Comparison of ENCODE assay signal across 15 cellular contexts in the genomic region with DNA sequence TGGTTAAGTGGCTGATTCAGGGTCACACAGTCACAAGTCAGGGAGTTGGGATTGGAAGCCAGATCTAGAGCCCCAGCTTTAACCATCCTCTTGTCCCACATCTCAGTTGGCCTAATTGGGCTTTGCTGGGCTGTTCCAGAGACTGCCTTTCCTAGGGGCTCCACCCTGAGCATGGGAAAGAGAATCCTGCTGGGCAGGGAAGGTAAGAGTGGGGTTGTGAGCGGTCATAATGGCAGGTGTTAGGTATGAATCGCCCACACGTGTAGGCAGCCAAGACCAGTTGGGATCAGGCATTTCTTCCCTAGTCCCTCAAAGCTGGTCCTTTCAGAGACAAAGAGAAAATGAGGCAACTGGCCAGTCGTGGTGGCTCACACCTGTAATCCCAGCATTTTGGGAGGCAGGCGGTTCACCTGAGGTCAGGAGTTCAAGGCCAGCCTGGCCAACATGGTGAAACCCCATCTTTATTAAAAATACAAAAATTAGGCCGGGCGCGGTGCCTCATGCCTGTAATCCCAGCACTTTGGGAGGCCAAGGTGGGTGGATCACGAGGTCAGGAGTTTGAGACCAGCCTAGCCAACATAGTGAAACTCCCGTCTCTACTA. TPM values are rescaled to one million over a fixed set of nuclear protein-coding genes. Genes with fewer than 3 reads are reported as not detected.
DNase-seq lines count a peak whose midpoint lies in the region; ATAC-seq, FAIRE-seq and TF ChIP-seq lines count a peak whose summit lies in the region.
"Not testable (repeated sequence)": the region's sequence is repeated elsewhere in the genome, so short reads cannot be mapped to it uniquely, and the experiment has no call there.
"Had no signal": no experiment of that assay in that cellular context is flagged by ENCODE, and none has a peak within 500 bp of the region (broad histone marks: within the 10 kb centered on the region; RNA-seq: fewer than 3 reads in every experiment).

No MANE protein-coding gene starts in this region.

- TF ChIP-seq RAD21 in HepG2 (CRISPR knock-in tag; IDR thresholded peaks at IDR 0.05), result not testable (repeated sequence)

- not testable (repeated sequence) for TF ChIP-seq EP300 in HepG2 (IDR thresholded peaks at IDR 0.05; ENCODE audit: low read depth in 2 of 2, low read length in 2 of 2); HepG2 (CRISPR knock-in tag; IDR thresholded peaks at IDR 0.05; ENCODE audit: borderline replicate concordance); suprapubic skin (IDR thresholded peaks at IDR 0.05)

- H3K27me3 ChIP-seq in HUES64 (ENCODE audit: insufficient read depth, low read length), result peaks cover 30% of the 10 kb centered on the region
- H3K27me3 ChIP-seq in fibroblast of lung (ENCODE audit: control insufficient read depth, insufficient read depth, low read length), result peaks cover 37% of the 10 kb centered on the region
- H3K27me3 ChIP-seq in HepG2 (ENCODE audit: control insufficient read depth in 1 of 2, insufficient read depth in 2 of 2, low read length in 2 of 2), result not testable (repeated sequence)
- H3K27me3 ChIP-seq in suprapubic skin, result peaks cover 31% of the 10 kb centered on the region

- BruUV-seq in Calu3 (replicated peaks; lab: Mats Ljungman, UMichigan), result not testable (repeated sequence)
- BruUV-seq in HepG2 (replicated peaks; lab: Mats Ljungman, UMichigan), result TSS peak; percentile 51

- not testable (repeated sequence) for H3K27ac Mint-ChIP-seq in Calu3 (ENCODE audit: unreplicated experiment); activated B cell treated with CpG ODN at 0.5 μM for 24 hours; central memory CD8-positive, alpha-beta T cell (ENCODE audit: low read depth); nephron progenitor cell

- not testable (repeated sequence) for FAIRE-seq in HepG2 (lab: Jason Lieb, UNC)

- TF ChIP-seq POLR2A in HepG2 (IDR thresholded peaks at IDR 0.05; ENCODE audit: insufficient read depth in 1 of 2, low read depth in 2 of 2, low read length in 2 of 2); suprapubic skin (IDR thresholded peaks at IDR 0.05): not testable (repeated sequence)

- H3K36me3 ChIP-seq in HUES64 (ENCODE audit: insufficient read depth, low read length); fibroblast of lung (ENCODE audit: control insufficient read depth, insufficient read depth, low read length); HepG2 (replicated peaks in 1 of 2; ENCODE audit: control insufficient read depth in 1 of 2, insufficient read depth in 2 of 2, low read length in 2 of 2); suprapubic skin: not testable (repeated sequence)

- H3K9ac ChIP-seq in HUES64 (ENCODE audit: low read depth, low read length) (peak overlapping the region; percentile 66), HepG2 (ENCODE audit: insufficient read depth, low read depth, low read length) (peak overlapping the region; percentile 90)
- not testable (repeated sequence) for H3K9ac ChIP-seq in fibroblast of lung (ENCODE audit: insufficient read depth, low read length)

- POLR2A ChIA-PET in activated B cell treated with CpG ODN at 0.5 μM for 24 hours (lab: Charles Lee), result not testable (repeated sequence)
- POLR2A ChIA-PET in HepG2 (lab: Yijun Ruan, JAX), result interaction anchor here (1.2 to 8.5 kb wide), 4 partner anchors 12 to 88 kb away, joined by 4 to 189 read pairs (median 6); partner anchors contain the start of genes CCT3, SMG5 and TSACC

- WGBS in HUES64, result 90% methylated on average over 9 of the region's 10 CpGs
- WGBS in HepG2 (ENCODE audit: low lambda C conversion rate), result 4% methylated on average over 10 of the region's 10 CpGs
- 95% methylated on average over 10 of the region's 10 CpGs for WGBS in suprapubic skin

- in situ Hi-C loops in HepG2 (cut with HindIII; ENCODE audit: extremely low pct_ligation_motif_present, low pct_unique_long_range_greater_than_20kb), result not testable (repeated sequence)

- peak overlapping the region; percentile 60 for H3K4me3 ChIP-seq in HUES64 (ENCODE audit: low read length)
- H3K4me3 ChIP-seq in fibroblast of lung (replicated peaks in 1 of 4; ENCODE audit: control extremely low read depth in 1 of 4, insufficient read depth in 1 of 4, low read depth in 3 of 4, low read length in 4 of 4), result not testable (repeated sequence)
- H3K4me3 ChIP-seq in HepG2 (replicated peaks in 1 of 3; ENCODE audit: insufficient read depth in 1 of 3, low read depth in 2 of 3, low read length in 3 of 3), result peak overlapping the region; percentile 70 to 91 (median 90)
- H3K4me3 ChIP-seq in suprapubic skin, result peak overlapping the region; percentile 51

- not testable (repeated sequence) for H2AFZ ChIP-seq in fibroblast of lung (ENCODE audit: low read length); HepG2 (ENCODE audit: low read length)

- not testable (repeated sequence) for H3K9me3 ChIP-seq in HUES64 (ENCODE audit: insufficient read depth, low read depth, low read length); fibroblast of lung (ENCODE audit: control insufficient read depth, insufficient read depth, low read depth, low read length); HepG2 (ENCODE audit: low read length); suprapubic skin

- not testable (repeated sequence) for H3K27ac ChIP-seq in HUES64 (ENCODE audit: low read depth, low read length); fibroblast of lung (ENCODE audit: insufficient read depth, low read length); suprapubic skin
- peak overlapping the region; percentile 98 for H3K27ac ChIP-seq in HepG2 (ENCODE audit: extremely low read length, insufficient read depth, low read length)

- CTCF ChIA-PET in Calu3 (lab: Charles Lee) (interaction anchor here (0.6 to 1.1 kb wide), 2 partner anchors 16 to 217 kb away, joined by 4 to 7 read pairs; no protein-coding TSS in a partner anchor), HepG2 (lab: Yijun Ruan, JAX; ENCODE audit: low intra/inter-chr PET ratio, low total read pairs) (interaction anchor here (1.2 kb wide), 1 partner anchor 13 kb away, joined by 3 read pairs; no protein-coding TSS in a partner anchor)
- CTCF ChIA-PET in activated B cell treated with CpG ODN at 0.5 μM for 24 hours (lab: Charles Lee), result not testable (repeated sequence)

- intact Hi-C loops in Calu3 (cut with micrococcal nuclease; ENCODE audit: unreplicated experiment); activated B cell treated with CpG ODN at 0.5 μM for 24 hours (cut with micrococcal nuclease): not testable (repeated sequence)
- intact Hi-C loops in HepG2 (cut with micrococcal nuclease; ENCODE audit: unreplicated experiment), result loop anchor here (5.0 kb wide), 1 partner anchor 32 kb away; the partner anchor contains the start of genes CCT3 and TSACC

- TF ChIP-seq CTCF in Calu3 (IDR thresholded peaks at IDR 0.05; ENCODE audit: unreplicated experiment); activated B cell treated with CpG ODN at 0.5 μM for 24 hours (IDR thresholded peaks at IDR 0.05); fibroblast of lung (conservative IDR thresholded peaks at IDR 0.05 in 1 of 2, IDR thresholded peaks at IDR 0.05 in 1 of 2; ENCODE audit: low read depth in 1 of 2, low read length in 2 of 2); HepG2 (CRISPR knock-in tag; IDR thresholded peaks at IDR 0.05); nephron progenitor cell (IDR thresholded peaks at IDR 0.05); suprapubic skin (IDR thresholded peaks at IDR 0.05): not testable (repeated sequence)

- H3K36me3 Mint-ChIP-seq in Calu3 (ENCODE audit: insufficient read depth, unreplicated experiment); activated B cell treated with CpG ODN at 0.5 μM for 24 hours (ENCODE audit: low read depth); central memory CD8-positive, alpha-beta T cell (ENCODE audit: insufficient read depth); nephron progenitor cell (ENCODE audit: low read depth): not testable (repeated sequence)

- H3K79me2 ChIP-seq in fibroblast of lung (ENCODE audit: control insufficient read depth, insufficient read depth, low read length), result not testable (repeated sequence)
- peaks cover 39% of the 10 kb centered on the region for H3K79me2 ChIP-seq in HepG2 (ENCODE audit: insufficient read depth, low read length)

- not testable (repeated sequence) for H3K4me1 Mint-ChIP-seq in Calu3 (ENCODE audit: low read depth, unreplicated experiment); activated B cell treated with CpG ODN at 0.5 μM for 24 hours; central memory CD8-positive, alpha-beta T cell
- H3K4me1 Mint-ChIP-seq in nephron progenitor cell, result peaks cover 13% of the 10 kb centered on the region

- not testable (repeated sequence) for ATAC-seq in activated B cell treated with CpG ODN at 0.5 μM for 24 hours (ENCODE audit: low read depth); central memory CD8-positive, alpha-beta T cell (replicated peaks; ENCODE audit: extremely low read depth, poor library complexity, severe bottlenecking); HepG2

- peak overlapping the region; percentile 84 for H3K4me3 Mint-ChIP-seq in Calu3 (ENCODE audit: low read depth, unreplicated experiment)
- H3K4me3 Mint-ChIP-seq in activated B cell treated with CpG ODN at 0.5 μM for 24 hours, result peak overlapping the region; percentile 63
- peak overlapping the region; percentile 48 for H3K4me3 Mint-ChIP-seq in central memory CD8-positive, alpha-beta T cell
- H3K4me3 Mint-ChIP-seq in nephron progenitor cell, result peak overlapping the region; percentile 68

- not testable (repeated sequence) for DNase-seq in Calu3; activated B cell treated with CpG ODN at 0.5 μM for 24 hours; central memory CD8-positive, alpha-beta T cell (ENCODE audit: low spot score in 2 of 2); fibroblast of lung (ENCODE audit: low read depth in 2 of 2); HepG2 (ENCODE audit: low spot score); nephron progenitor cell; suprapubic skin (ENCODE audit: low spot score in 2 of 2)

- H3K4me2 ChIP-seq in fibroblast of lung (ENCODE audit: extremely low read depth, insufficient read depth, low read length) (peak overlapping the region; percentile 77), HepG2 (ENCODE audit: low read depth, low read length) (peak overlapping the region; percentile 98)

- H3K4me1 ChIP-seq in HUES64 (ENCODE audit: insufficient read depth, low read length); fibroblast of lung (ENCODE audit: control insufficient read depth, extremely low read depth, insufficient read depth, low read length): not testable (repeated sequence)
- peaks cover 88% of the 10 kb centered on the region for H3K4me1 ChIP-seq in HepG2 (ENCODE audit: insufficient read depth, low read length)
- H3K4me1 ChIP-seq in suprapubic skin, result peaks cover 14% of the 10 kb centered on the region

- not testable (repeated sequence) for H4K20me1 ChIP-seq in fibroblast of lung (ENCODE audit: control insufficient read depth, extremely low read depth, insufficient read depth, low read length); HepG2 (ENCODE audit: insufficient read depth, low read length)

- H3K27me3 Mint-ChIP-seq in Calu3 (ENCODE audit: unreplicated experiment), result peaks cover 52% of the 10 kb centered on the region
- peaks cover 40% of the 10 kb centered on the region for H3K27me3 Mint-ChIP-seq in activated B cell treated with CpG ODN at 0.5 μM for 24 hours
- H3K27me3 Mint-ChIP-seq in central memory CD8-positive, alpha-beta T cell, result peaks cover 67% of the 10 kb centered on the region
- peaks cover 84% of the 10 kb centered on the region for H3K27me3 Mint-ChIP-seq in nephron progenitor cell (ENCODE audit: low read depth, poor library complexity)

- H3K9me3 Mint-ChIP-seq in Calu3 (ENCODE audit: low read depth, unreplicated experiment); activated B cell treated with CpG ODN at 0.5 μM for 24 hours; central memory CD8-positive, alpha-beta T cell; nephron progenitor cell: not testable (repeated sequence)

RNA-seq across cellular contexts. Expression of gene RHBG, which starts 0.8 kb away (rescaled TPM):
- total RNA-seq in Calu3 (2022) (0.26 and 0.42 TPM in 2 replicates), activated B cell treated with CpG ODN at 0.5 μM for 24 hours (not detected in 2 replicates), fibroblast of lung (not detected in 2 replicates), HepG2 (2016; rRNA removed; fragmentation: Illumina TruSeq; extraction: Trizol) (19.9 and 73.5 TPM in 2 replicates), suprapubic skin (10 to 100 TPM in 1 of 4 donors, 1 to 10 TPM in 3; 7.4 to 14.8 (median 8.1) TPM)
- polyA plus RNA-seq in HUES64 (2013, experiment 1 of 2), result 0.35 TPM
- polyA plus RNA-seq in HUES64 (2013, experiment 2 of 2), result 0.70 TPM
- polyA plus RNA-seq in fibroblast of lung (not detected in 2 replicates), HepG2 (2011; rRNA removed) (61.8 and 90.0 TPM in 2 replicates)
- polyA plus RNA-seq in fibroblast of lung (2012), result not detected in 2 replicates
- polyA minus RNA-seq in fibroblast of lung (ENCODE audit: low replicate concordance), result not detected in 2 replicates
- 27.1 and 27.2 TPM in 2 replicates for total RNA-seq in HepG2 (2016; cell fraction: cytosol; rRNA removed; fragmentation: Illumina TruSeq; extraction: Trizol; ENCODE audit: low read depth)
- 19.0 and 70.7 TPM in 2 replicates for total RNA-seq in HepG2 (2016; cell fraction: insoluble cytoplasmic fraction; rRNA removed; fragmentation: Illumina TruSeq; extraction: Trizol)
- 28.4 and 29.7 TPM in 2 replicates for total RNA-seq in HepG2 (2016; cell fraction: membrane; rRNA removed; fragmentation: Illumina TruSeq; extraction: Trizol)
- 120 and 140 TPM in 2 replicates for total RNA-seq in HepG2 (2016; cell fraction: nucleus; rRNA removed; fragmentation: Illumina TruSeq; extraction: Trizol)
- 15.8 and 22.5 TPM in 2 replicates for polyA plus RNA-seq in HepG2 (2011; cell fraction: cytosol; rRNA removed)
- 518 and 570 TPM in 2 replicates for polyA plus RNA-seq in HepG2 (2011; cell fraction: nucleus; rRNA removed)
- 48.2 and 62.5 TPM in 2 replicates for polyA plus RNA-seq in HepG2 (2012)
- polyA plus RNA-seq in HepG2 (2016; cell fraction: cytosol; fragmentation: Illumina TruSeq; extraction: Trizol; ENCODE audit: low read depth), result 19.4 and 21.4 TPM in 2 replicates
- polyA plus RNA-seq in HepG2 (2016; cell fraction: insoluble cytoplasmic fraction; fragmentation: Illumina TruSeq; extraction: Trizol; ENCODE audit: low read depth), result 25.1 and 33.6 TPM in 2 replicates
- 30.5 and 32.9 TPM in 2 replicates for polyA plus RNA-seq in HepG2 (2016; cell fraction: membrane; fragmentation: Illumina TruSeq; extraction: Trizol; ENCODE audit: low read depth)
- 499 and 532 TPM in 2 replicates for polyA plus RNA-seq in HepG2 (2016; cell fraction: nucleus; fragmentation: Illumina TruSeq; extraction: Trizol; ENCODE audit: insufficient read depth, low read depth)
- polyA minus RNA-seq in HepG2 (2011; rRNA and poly(A)+ RNA removed; ENCODE audit: low replicate concordance), result 63.5 TPM in 1 of 2 replicates, not detected in the other
- 7.9 and 12.7 TPM in 2 replicates for polyA minus RNA-seq in HepG2 (2011; cell fraction: cytosol; rRNA and poly(A)+ RNA removed)
- 124 and 143 TPM in 2 replicates for polyA minus RNA-seq in HepG2 (2011; cell fraction: nucleus; rRNA and poly(A)+ RNA removed)
- total RNA-seq: activated CD8-positive, alpha-beta memory T cell treated with anti-CD3 and anti-CD28 coated beads for 36 hours; activated T-cell treated with anti-CD3 and anti-CD28 coated beads, Interleukin-2, amount 50 U/mL, for 4 hours; CD4-positive, CD25-positive, alpha-beta regulatory T cell; occipital lobe; right atrium auricular region; SJSA1 had no signal
- polyA plus RNA-seq: CD4-positive, CD25-positive, alpha-beta regulatory T cell had no signal

RNA-seq across cellular contexts. Expression of gene TSACC, which starts 31.5 kb away (rescaled TPM):
- total RNA-seq in Calu3 (2022) (1.4 and 2.0 TPM in 2 replicates), activated B cell treated with CpG ODN at 0.5 μM for 24 hours (0.44 TPM in 1 of 2 replicates, not detected in the other), fibroblast of lung (0.50 TPM in 1 of 2 replicates, not detected in the other), HepG2 (2016; rRNA removed; fragmentation: Illumina TruSeq; extraction: Trizol) (1.6 and 2.6 TPM in 2 replicates), suprapubic skin (not detected)
- 2.0 TPM for polyA plus RNA-seq in HUES64 (2013, experiment 1 of 2)
- 2.3 TPM for polyA plus RNA-seq in HUES64 (2013, experiment 2 of 2)
- polyA plus RNA-seq in fibroblast of lung (0.50 and 0.54 TPM in 2 replicates), HepG2 (2011; rRNA removed) (1.5 and 1.6 TPM in 2 replicates)
- 0.48 and 0.61 TPM in 2 replicates for polyA plus RNA-seq in fibroblast of lung (2012)
- not detected in 2 replicates for polyA minus RNA-seq in fibroblast of lung (ENCODE audit: low replicate concordance)
- total RNA-seq in HepG2 (2016; cell fraction: cytosol; rRNA removed; fragmentation: Illumina TruSeq; extraction: Trizol; ENCODE audit: low read depth), result 3.1 and 3.2 TPM in 2 replicates
- 1.7 and 2.4 TPM in 2 replicates for total RNA-seq in HepG2 (2016; cell fraction: insoluble cytoplasmic fraction; rRNA removed; fragmentation: Illumina TruSeq; extraction: Trizol)
- 1.8 and 4.6 TPM in 2 replicates for total RNA-seq in HepG2 (2016; cell fraction: membrane; rRNA removed; fragmentation: Illumina TruSeq; extraction: Trizol)
- total RNA-seq in HepG2 (2016; cell fraction: nucleus; rRNA removed; fragmentation: Illumina TruSeq; extraction: Trizol), result 1.3 and 1.8 TPM in 2 replicates
- polyA plus RNA-seq in HepG2 (2011; cell fraction: cytosol; rRNA removed), result 2.1 and 3.4 TPM in 2 replicates
- 0.64 and 1.1 TPM in 2 replicates for polyA plus RNA-seq in HepG2 (2011; cell fraction: nucleus; rRNA removed)
- 1.0 and 1.6 TPM in 2 replicates for polyA plus RNA-seq in HepG2 (2012)
- polyA plus RNA-seq in HepG2 (2016; cell fraction: cytosol; fragmentation: Illumina TruSeq; extraction: Trizol; ENCODE audit: low read depth), result 3.0 and 3.7 TPM in 2 replicates
- 2.9 and 3.8 TPM in 2 replicates for polyA plus RNA-seq in HepG2 (2016; cell fraction: insoluble cytoplasmic fraction; fragmentation: Illumina TruSeq; extraction: Trizol; ENCODE audit: low read depth)
- polyA plus RNA-seq in HepG2 (2016; cell fraction: membrane; fragmentation: Illumina TruSeq; extraction: Trizol; ENCODE audit: low read depth), result 3.6 and 4.2 TPM in 2 replicates
- 1.3 TPM in 1 of 2 replicates, not detected in the other for polyA plus RNA-seq in HepG2 (2016; cell fraction: nucleus; fragmentation: Illumina TruSeq; extraction: Trizol; ENCODE audit: insufficient read depth, low read depth)
- polyA minus RNA-seq in HepG2 (2011; rRNA and poly(A)+ RNA removed; ENCODE audit: low replicate concordance), result 0.88 and 2.1 TPM in 2 replicates
- polyA minus RNA-seq in HepG2 (2011; cell fraction: cytosol; rRNA and poly(A)+ RNA removed), result not detected in 2 replicates
- 1.3 TPM in 1 of 2 replicates, not detected in the other for polyA minus RNA-seq in HepG2 (2011; cell fraction: nucleus; rRNA and poly(A)+ RNA removed)
- total RNA-seq: bronchial epithelial cell; CD4-positive, CD25-positive, alpha-beta regulatory T cell; occipital lobe; right atrium auricular region; SJSA1 had no signal

RNA-seq across cellular contexts. Expression of gene CCT3, which starts 31.7 kb away (rescaled TPM):
- total RNA-seq in Calu3 (2022), result 554 and 598 TPM in 2 replicates
- polyA plus RNA-seq in HUES64 (2013, experiment 1 of 2), result 366 TPM
- polyA plus RNA-seq in HUES64 (2013, experiment 2 of 2), result 331 TPM
- 255 and 260 TPM in 2 replicates for total RNA-seq in activated B cell treated with CpG ODN at 0.5 μM for 24 hours
- 391 and 397 TPM in 2 replicates for total RNA-seq in fibroblast of lung
- 251 and 407 TPM in 2 replicates for polyA plus RNA-seq in fibroblast of lung
- 173 and 269 TPM in 2 replicates for polyA plus RNA-seq in fibroblast of lung (2012)
- 108 and 132 TPM in 2 replicates for polyA minus RNA-seq in fibroblast of lung (ENCODE audit: low replicate concordance)
- 615 and 870 TPM in 2 replicates for total RNA-seq in HepG2 (2016; rRNA removed; fragmentation: Illumina TruSeq; extraction: Trizol)
- total RNA-seq in HepG2 (2016; cell fraction: cytosol; rRNA removed; fragmentation: Illumina TruSeq; extraction: Trizol; ENCODE audit: low read depth), result 207 and 214 TPM in 2 replicates
- 624 and 897 TPM in 2 replicates for total RNA-seq in HepG2 (2016; cell fraction: insoluble cytoplasmic fraction; rRNA removed; fragmentation: Illumina TruSeq; extraction: Trizol)
- total RNA-seq in HepG2 (2016; cell fraction: membrane; rRNA removed; fragmentation: Illumina TruSeq; extraction: Trizol), result 301 and 320 TPM in 2 replicates
- 255 and 260 TPM in 2 replicates for total RNA-seq in HepG2 (2016; cell fraction: nucleus; rRNA removed; fragmentation: Illumina TruSeq; extraction: Trizol)
- polyA plus RNA-seq in HepG2 (2011; rRNA removed), result 301 and 319 TPM in 2 replicates
- polyA plus RNA-seq in HepG2 (2011; cell fraction: cytosol; rRNA removed), result 366 and 378 TPM in 2 replicates
- 96.9 and 114 TPM in 2 replicates for polyA plus RNA-seq in HepG2 (2011; cell fraction: nucleus; rRNA removed)
- polyA plus RNA-seq in HepG2 (2012), result 221 and 275 TPM in 2 replicates
- polyA plus RNA-seq in HepG2 (2016; cell fraction: cytosol; fragmentation: Illumina TruSeq; extraction: Trizol; ENCODE audit: low read depth), result 103 and 105 TPM in 2 replicates
- polyA plus RNA-seq in HepG2 (2016; cell fraction: insoluble cytoplasmic fraction; fragmentation: Illumina TruSeq; extraction: Trizol; ENCODE audit: low read depth), result 652 and 701 TPM in 2 replicates
- 159 and 175 TPM in 2 replicates for polyA plus RNA-seq in HepG2 (2016; cell fraction: membrane; fragmentation: Illumina TruSeq; extraction: Trizol; ENCODE audit: low read depth)
- polyA plus RNA-seq in HepG2 (2016; cell fraction: nucleus; fragmentation: Illumina TruSeq; extraction: Trizol; ENCODE audit: insufficient read depth, low read depth), result 306 and 309 TPM in 2 replicates
- 227 and 626 TPM in 2 replicates for polyA minus RNA-seq in HepG2 (2011; rRNA and poly(A)+ RNA removed; ENCODE audit: low replicate concordance)
- polyA minus RNA-seq in HepG2 (2011; cell fraction: cytosol; rRNA and poly(A)+ RNA removed), result 253 and 292 TPM in 2 replicates
- polyA minus RNA-seq in HepG2 (2011; cell fraction: nucleus; rRNA and poly(A)+ RNA removed), result 83.3 and 153 TPM in 2 replicates
- total RNA-seq in suprapubic skin, result 100 to 1,000 TPM in 3 of 4 donors, 10 to 100 TPM in 1; 91.4 to 198 (median 149) TPM
